30 cellular contexts compared by ENCODE assay signal in the genomic region with DNA sequence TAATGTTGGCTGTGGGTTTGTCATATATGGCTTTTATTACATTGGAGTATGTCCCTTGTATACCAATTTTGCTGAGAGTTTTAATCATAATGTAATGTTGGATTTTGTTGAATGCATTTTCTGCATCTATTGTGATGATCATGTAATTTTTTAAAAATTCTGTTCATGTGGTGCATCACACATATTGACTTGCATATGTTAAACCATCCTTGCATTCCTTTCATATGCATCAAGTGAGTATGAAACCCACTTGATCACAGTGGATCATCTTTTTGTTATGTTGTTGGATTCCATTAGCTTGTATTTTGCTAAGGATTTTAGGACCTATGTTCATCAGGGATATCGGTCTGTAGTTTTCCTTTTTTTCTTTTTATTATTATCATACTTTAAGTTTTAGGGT. TPM values are rescaled to one million over a fixed set of nuclear protein-coding genes. Genes with fewer than 3 reads are reported as not detected.
"Had no signal": no experiment of that assay in that cellular context is flagged by ENCODE, and none has a peak within 500 bp of the region (broad histone marks: within the 10 kb centered on the region; RNA-seq: fewer than 3 reads in every experiment).

No MANE protein-coding gene starts in this region.

- H3K36me3 ChIP-seq: left lung, lower lobe of right lung, pancreas, prostate gland, thyroid gland, upper lobe of right lung had no signal

- H3K27me3 ChIP-seq: left lung, stomach, testis, thyroid gland, transverse colon, upper lobe of right lung had no signal

- H3K4me3 Mint-ChIP-seq: immature natural killer cell; naive thymus-derived CD8-positive, alpha-beta T cell; nephron; neural crest cell; stimulated activated naive B cell treated with anti-CD40 and anti-IgM and Interleukin-4, amounts not matched to agents 10 μg/mL and 1 μg/mL and 100 μg/mL, for 72 hours had no signal

- H3K27ac Mint-ChIP-seq: immature natural killer cell; naive thymus-derived CD8-positive, alpha-beta T cell; nephron; stimulated activated naive B cell treated with anti-CD40 and anti-IgM and Interleukin-4, amounts not matched to agents 10 μg/mL and 1 μg/mL and 100 μg/mL, for 72 hours had no signal

- H3K9me3 ChIP-seq: lower lobe of right lung, prostate gland, testis, thyroid gland, transverse colon had no signal

- ATAC-seq: left colon; left lung; lower lobe of right lung; naive thymus-derived CD8-positive, alpha-beta T cell; pancreas; right cardiac atrium; sciatic nerve; stimulated activated naive B cell treated with anti-CD40 and anti-IgM and Interleukin-4, amounts not matched to agents 10 μg/mL and 1 μg/mL and 100 μg/mL, for 72 hours; stimulated activated naive CD8-positive, alpha-beta T cell treated with anti-CD3 and anti-CD28 coated beads, Interleukin-15, Interleukin-2, amounts not matched to agents 100 U/mL and 50 U/mL, for 24 hours; upper lobe of right lung had no signal

- H3K36me3 Mint-ChIP-seq: stimulated activated naive B cell treated with anti-CD40 and anti-IgM and Interleukin-4, amounts not matched to agents 10 μg/mL and 1 μg/mL and 100 μg/mL, for 72 hours had no signal

- H3K27me3 Mint-ChIP-seq: naive thymus-derived CD8-positive, alpha-beta T cell; stimulated activated naive B cell treated with anti-CD40 and anti-IgM and Interleukin-4, amounts not matched to agents 10 μg/mL and 1 μg/mL and 100 μg/mL, for 72 hours had no signal

- H3K4me1 Mint-ChIP-seq: immature natural killer cell; naive thymus-derived CD8-positive, alpha-beta T cell; nephron; neural crest cell; stimulated activated naive B cell treated with anti-CD40 and anti-IgM and Interleukin-4, amounts not matched to agents 10 μg/mL and 1 μg/mL and 100 μg/mL, for 72 hours had no signal

- H3K27ac ChIP-seq: left lung, lower lobe of right lung, pancreas, prostate gland, skin epidermis, stomach, testis, thyroid gland, transverse colon, upper lobe of right lung had no signal

- DNase-seq: hypothalamus; immature natural killer cell; kidney; left colon; left lung; lower lobe of right lung; mammary epithelial cell; mesenchymal stem cell; naive thymus-derived CD8-positive, alpha-beta T cell; nucleus accumbens; pancreas; posterior cingulate gyrus; retina; right cardiac atrium; stimulated activated CD4-positive, alpha-beta T cell treated with anti-CD3 and anti-CD28 coated beads, Interleukin-12 subunit alpha, Interleukin-12 subunit beta, amount 100 ng/mL, for 4 hours; stimulated activated CD4-positive, alpha-beta T cell treated with anti-CD3 and anti-CD28 coated beads, Interleukin-15, amount 100 ng/mL, for 24 hours; stimulated activated CD4-positive, alpha-beta T cell treated with anti-CD3 and anti-CD28 coated beads, Interleukin-2, amount 100 ng/mL, for 24 hours; stimulated activated CD4-positive, alpha-beta T cell treated with anti-CD3 and anti-CD28 coated beads, Interleukin-4, amount 100 ng/mL, for 1 hour; stimulated activated naive B cell treated with anti-CD40 and anti-IgM and Interleukin-4, amounts not matched to agents 10 μg/mL and 1 μg/mL and 100 μg/mL, for 72 hours; stimulated activated naive CD8-positive, alpha-beta T cell treated with anti-CD3 and anti-CD28 coated beads, Interleukin-15, Interleukin-2, amounts not matched to agents 100 U/mL and 50 U/mL, for 24 hours; stomach; testis; thyroid gland; transverse colon; upper lobe of right lung had no signal

- H3K4me1 ChIP-seq: left lung, lower lobe of right lung, pancreas, prostate gland, stomach, testis, thyroid gland, transverse colon, upper lobe of right lung had no signal

- H3K4me3 ChIP-seq: left lung, lower lobe of right lung, pancreas, prostate gland, skin epidermis, stomach, testis, thyroid gland, transverse colon, upper lobe of right lung had no signal

RNA-seq across cellular contexts. Expression of gene HEPH, which starts 12.1 kb away (rescaled TPM):
- total RNA-seq: naive thymus-derived CD8-positive, alpha-beta T cell had no signal
- polyA plus RNA-seq: immature natural killer cell had no signal
